ENCODE assay signal across 1 cellular context in the genomic region with DNA sequence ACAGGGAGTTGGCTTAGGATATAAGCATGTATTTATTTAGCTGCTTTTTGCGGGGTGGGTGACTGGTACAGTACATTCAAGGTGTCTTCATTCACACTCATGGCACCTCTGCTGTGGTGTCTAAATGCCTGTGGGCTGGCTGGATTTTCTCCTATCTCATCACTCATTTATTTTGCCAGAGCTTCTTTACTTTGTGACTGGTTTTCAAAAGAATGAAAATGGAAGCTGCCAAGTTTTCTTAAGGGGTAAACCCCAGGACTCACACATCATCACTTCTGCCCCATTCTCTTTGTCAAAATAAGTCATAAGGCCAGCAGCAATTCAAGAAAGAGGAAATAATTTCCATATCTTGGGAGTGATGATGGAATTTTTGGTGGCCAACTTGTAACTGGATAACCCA.
TF ChIP-seq lines count a peak whose summit lies in the region.

No MANE protein-coding gene starts in this region.

TF ChIP-seq in WTC11, 78 proteins besides CTCF, POLR2A, EP300 and RAD21:
- TF ChIP-seq, protein P1, sequence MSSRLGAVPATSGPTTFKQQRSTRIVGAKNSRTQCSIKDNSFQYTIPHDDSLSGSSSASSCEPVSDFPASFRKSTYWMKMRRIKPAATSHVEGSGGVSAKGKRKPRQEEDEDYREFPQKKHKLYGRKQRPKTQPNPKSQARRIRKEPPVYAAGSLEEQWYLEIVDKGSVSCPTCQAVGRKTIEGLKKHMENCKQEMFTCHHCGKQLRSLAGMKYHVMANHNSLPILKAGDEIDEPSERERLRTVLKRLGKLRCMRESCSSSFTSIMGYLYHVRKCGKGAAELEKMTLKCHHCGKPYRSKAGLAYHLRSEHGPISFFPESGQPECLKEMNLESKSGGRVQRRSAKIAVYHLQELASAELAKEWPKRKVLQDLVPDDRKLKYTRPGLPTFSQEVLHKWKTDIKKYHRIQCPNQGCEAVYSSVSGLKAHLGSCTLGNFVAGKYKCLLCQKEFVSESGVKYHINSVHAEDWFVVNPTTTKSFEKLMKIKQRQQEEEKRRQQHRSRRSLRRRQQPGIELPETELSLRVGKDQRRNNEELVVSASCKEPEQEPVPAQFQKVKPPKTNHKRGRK (CRISPR knock-in tag; IDR thresholded peaks at IDR 0.05; ENCODE audit: borderline replicate concordance) = no peak
- TF ChIP-seq JUN (CRISPR knock-in tag; IDR thresholded peaks at IDR 0.05) = no peak
- TF ChIP-seq RELA (CRISPR knock-in tag; IDR thresholded peaks at IDR 0.05; ENCODE audit: borderline replicate concordance) = no peak
- TF ChIP-seq, protein P2, sequence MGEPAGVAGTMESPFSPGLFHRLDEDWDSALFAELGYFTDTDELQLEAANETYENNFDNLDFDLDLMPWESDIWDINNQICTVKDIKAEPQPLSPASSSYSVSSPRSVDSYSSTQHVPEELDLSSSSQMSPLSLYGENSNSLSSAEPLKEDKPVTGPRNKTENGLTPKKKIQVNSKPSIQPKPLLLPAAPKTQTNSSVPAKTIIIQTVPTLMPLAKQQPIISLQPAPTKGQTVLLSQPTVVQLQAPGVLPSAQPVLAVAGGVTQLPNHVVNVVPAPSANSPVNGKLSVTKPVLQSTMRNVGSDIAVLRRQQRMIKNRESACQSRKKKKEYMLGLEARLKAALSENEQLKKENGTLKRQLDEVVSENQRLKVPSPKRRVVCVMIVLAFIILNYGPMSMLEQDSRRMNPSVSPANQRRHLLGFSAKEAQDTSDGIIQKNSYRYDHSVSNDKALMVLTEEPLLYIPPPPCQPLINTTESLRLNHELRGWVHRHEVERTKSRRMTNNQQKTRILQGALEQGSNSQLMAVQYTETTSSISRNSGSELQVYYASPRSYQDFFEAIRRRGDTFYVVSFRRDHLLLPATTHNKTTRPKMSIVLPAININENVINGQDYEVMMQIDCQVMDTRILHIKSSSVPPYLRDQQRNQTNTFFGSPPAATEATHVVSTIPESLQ (CRISPR knock-in tag; IDR thresholded peaks at IDR 0.05) = no peak
- no peak for TF ChIP-seq ZNF671 (CRISPR knock-in tag; IDR thresholded peaks at IDR 0.05)
- no peak for TF ChIP-seq ZNF416 (CRISPR knock-in tag; IDR thresholded peaks at IDR 0.05)
- no peak for TF ChIP-seq ZNF121 (CRISPR knock-in tag; IDR thresholded peaks at IDR 0.05)
- TF ChIP-seq, protein P3, sequence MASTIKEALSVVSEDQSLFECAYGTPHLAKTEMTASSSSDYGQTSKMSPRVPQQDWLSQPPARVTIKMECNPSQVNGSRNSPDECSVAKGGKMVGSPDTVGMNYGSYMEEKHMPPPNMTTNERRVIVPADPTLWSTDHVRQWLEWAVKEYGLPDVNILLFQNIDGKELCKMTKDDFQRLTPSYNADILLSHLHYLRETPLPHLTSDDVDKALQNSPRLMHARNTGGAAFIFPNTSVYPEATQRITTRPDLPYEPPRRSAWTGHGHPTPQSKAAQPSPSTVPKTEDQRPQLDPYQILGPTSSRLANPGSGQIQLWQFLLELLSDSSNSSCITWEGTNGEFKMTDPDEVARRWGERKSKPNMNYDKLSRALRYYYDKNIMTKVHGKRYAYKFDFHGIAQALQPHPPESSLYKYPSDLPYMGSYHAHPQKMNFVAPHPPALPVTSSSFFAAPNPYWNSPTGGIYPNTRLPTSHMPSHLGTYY (CRISPR knock-in tag; IDR thresholded peaks at IDR 0.05) = no peak
- TF ChIP-seq, protein P4, sequence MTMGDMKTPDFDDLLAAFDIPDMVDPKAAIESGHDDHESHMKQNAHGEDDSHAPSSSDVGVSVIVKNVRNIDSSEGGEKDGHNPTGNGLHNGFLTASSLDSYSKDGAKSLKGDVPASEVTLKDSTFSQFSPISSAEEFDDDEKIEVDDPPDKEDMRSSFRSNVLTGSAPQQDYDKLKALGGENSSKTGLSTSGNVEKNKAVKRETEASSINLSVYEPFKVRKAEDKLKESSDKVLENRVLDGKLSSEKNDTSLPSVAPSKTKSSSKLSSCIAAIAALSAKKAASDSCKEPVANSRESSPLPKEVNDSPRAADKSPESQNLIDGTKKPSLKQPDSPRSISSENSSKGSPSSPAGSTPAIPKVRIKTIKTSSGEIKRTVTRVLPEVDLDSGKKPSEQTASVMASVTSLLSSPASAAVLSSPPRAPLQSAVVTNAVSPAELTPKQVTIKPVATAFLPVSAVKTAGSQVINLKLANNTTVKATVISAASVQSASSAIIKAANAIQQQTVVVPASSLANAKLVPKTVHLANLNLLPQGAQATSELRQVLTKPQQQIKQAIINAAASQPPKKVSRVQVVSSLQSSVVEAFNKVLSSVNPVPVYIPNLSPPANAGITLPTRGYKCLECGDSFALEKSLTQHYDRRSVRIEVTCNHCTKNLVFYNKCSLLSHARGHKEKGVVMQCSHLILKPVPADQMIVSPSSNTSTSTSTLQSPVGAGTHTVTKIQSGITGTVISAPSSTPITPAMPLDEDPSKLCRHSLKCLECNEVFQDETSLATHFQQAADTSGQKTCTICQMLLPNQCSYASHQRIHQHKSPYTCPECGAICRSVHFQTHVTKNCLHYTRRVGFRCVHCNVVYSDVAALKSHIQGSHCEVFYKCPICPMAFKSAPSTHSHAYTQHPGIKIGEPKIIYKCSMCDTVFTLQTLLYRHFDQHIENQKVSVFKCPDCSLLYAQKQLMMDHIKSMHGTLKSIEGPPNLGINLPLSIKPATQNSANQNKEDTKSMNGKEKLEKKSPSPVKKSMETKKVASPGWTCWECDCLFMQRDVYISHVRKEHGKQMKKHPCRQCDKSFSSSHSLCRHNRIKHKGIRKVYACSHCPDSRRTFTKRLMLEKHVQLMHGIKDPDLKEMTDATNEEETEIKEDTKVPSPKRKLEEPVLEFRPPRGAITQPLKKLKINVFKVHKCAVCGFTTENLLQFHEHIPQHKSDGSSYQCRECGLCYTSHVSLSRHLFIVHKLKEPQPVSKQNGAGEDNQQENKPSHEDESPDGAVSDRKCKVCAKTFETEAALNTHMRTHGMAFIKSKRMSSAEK (CRISPR knock-in tag; IDR thresholded peaks at IDR 0.05; ENCODE audit: borderline replicate concordance) = no peak
- TF ChIP-seq, protein P5, sequence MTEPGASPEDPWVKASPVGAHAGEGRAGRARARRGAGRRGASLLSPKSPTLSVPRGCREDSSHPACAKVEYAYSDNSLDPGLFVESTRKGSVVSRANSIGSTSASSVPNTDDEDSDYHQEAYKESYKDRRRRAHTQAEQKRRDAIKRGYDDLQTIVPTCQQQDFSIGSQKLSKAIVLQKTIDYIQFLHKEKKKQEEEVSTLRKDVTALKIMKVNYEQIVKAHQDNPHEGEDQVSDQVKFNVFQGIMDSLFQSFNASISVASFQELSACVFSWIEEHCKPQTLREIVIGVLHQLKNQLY (CRISPR knock-in tag; IDR thresholded peaks at IDR 0.05) = no peak
- TF ChIP-seq SOX15 (CRISPR knock-in tag; IDR thresholded peaks at IDR 0.05) = no peak
- no peak for TF ChIP-seq HMGA2 (CRISPR knock-in tag; IDR thresholded peaks at IDR 0.05)
- TF ChIP-seq PRRX2 (CRISPR knock-in tag; IDR thresholded peaks at IDR 0.05) = no peak
- TF ChIP-seq RORB (CRISPR knock-in tag; IDR thresholded peaks at IDR 0.05) = no peak
- TF ChIP-seq, protein P6, sequence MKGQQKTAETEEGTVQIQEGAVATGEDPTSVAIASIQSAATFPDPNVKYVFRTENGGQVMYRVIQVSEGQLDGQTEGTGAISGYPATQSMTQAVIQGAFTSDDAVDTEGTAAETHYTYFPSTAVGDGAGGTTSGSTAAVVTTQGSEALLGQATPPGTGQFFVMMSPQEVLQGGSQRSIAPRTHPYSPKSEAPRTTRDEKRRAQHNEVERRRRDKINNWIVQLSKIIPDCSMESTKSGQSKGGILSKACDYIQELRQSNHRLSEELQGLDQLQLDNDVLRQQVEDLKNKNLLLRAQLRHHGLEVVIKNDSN (CRISPR knock-in tag; IDR thresholded peaks at IDR 0.05) = no peak
- TF ChIP-seq SP1 (CRISPR knock-in tag; conservative IDR thresholded peaks at IDR 0.05) = no peak
- no peak for TF ChIP-seq ETV6 (CRISPR knock-in tag; IDR thresholded peaks at IDR 0.05)
- TF ChIP-seq ZNF232 (CRISPR knock-in tag; IDR thresholded peaks at IDR 0.05) = no peak
- TF ChIP-seq, protein P7, sequence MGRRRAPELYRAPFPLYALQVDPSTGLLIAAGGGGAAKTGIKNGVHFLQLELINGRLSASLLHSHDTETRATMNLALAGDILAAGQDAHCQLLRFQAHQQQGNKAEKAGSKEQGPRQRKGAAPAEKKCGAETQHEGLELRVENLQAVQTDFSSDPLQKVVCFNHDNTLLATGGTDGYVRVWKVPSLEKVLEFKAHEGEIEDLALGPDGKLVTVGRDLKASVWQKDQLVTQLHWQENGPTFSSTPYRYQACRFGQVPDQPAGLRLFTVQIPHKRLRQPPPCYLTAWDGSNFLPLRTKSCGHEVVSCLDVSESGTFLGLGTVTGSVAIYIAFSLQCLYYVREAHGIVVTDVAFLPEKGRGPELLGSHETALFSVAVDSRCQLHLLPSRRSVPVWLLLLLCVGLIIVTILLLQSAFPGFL (CRISPR knock-in tag; IDR thresholded peaks at IDR 0.05; ENCODE audit: borderline replicate concordance) = no peak
- TF ChIP-seq NFE2L1 (CRISPR knock-in tag; IDR thresholded peaks at IDR 0.05) = no peak
